In genomic region chrX:18425199-18426003, GRCh38 we compare ENCODE assay signal across 1 cellular context.
TF ChIP-seq lines count a peak whose summit lies in the region.

Gene CDKL5 (plus strand): TSS chrX:18425608. CDS start chrX:18507097, 81,489 bp downstream.

TF ChIP-seq in K562, 482 proteins besides CTCF, POLR2A, EP300 and RAD21 (continued from another document and continues in another):
- TF ChIP-seq MGA (IDR thresholded peaks at IDR 0.05) (0 out of 2 replicates have a peak, but pooled peaks have one; percentile 43), GATA2 (CRISPR knock-in tag; IDR thresholded peaks at IDR 0.05) (no peak), NCOA1 (IDR thresholded peaks at IDR 0.05; ENCODE audit: low read depth) (no peak), KDM2B (CRISPR knock-in tag; IDR thresholded peaks at IDR 0.05) (no peak), FOXJ3 (CRISPR knock-in tag; IDR thresholded peaks at IDR 0.05) (no peak), ZNF23 (CRISPR knock-in tag; IDR thresholded peaks at IDR 0.05) (no peak), ZNF316 (IDR thresholded peaks at IDR 0.05) (no peak), ZC3H4 (CRISPR knock-in tag; IDR thresholded peaks at IDR 0.05; ENCODE audit: borderline replicate concordance) (no peak), HEY1 (CRISPR knock-in tag; IDR thresholded peaks at IDR 0.05; ENCODE audit: borderline replicate concordance) (no peak), SREBF1 (IDR thresholded peaks at IDR 0.05; ENCODE audit: borderline replicate concordance, low read depth, low read length) (no peak), SMARCC2 (IDR thresholded peaks at IDR 0.05; ENCODE audit: low read depth) (no peak), PHB (CRISPR knock-in tag; IDR thresholded peaks at IDR 0.05) (no peak), NCOA4 (IDR thresholded peaks at IDR 0.05; ENCODE audit: partially characterized antibody) (no peak), HCFC1 (IDR thresholded peaks at IDR 0.05; ENCODE audit: low read depth, low read length) (no peak), POLR2AphosphoS5 (IDR thresholded peaks at IDR 0.05; ENCODE audit: control insufficient read depth, insufficient read depth, low read depth, low read length) (no peak), ZNF699 (CRISPR knock-in tag; IDR thresholded peaks at IDR 0.05; ENCODE audit: insufficient replicate concordance) (no peak), ZNF449 (CRISPR knock-in tag; IDR thresholded peaks at IDR 0.05) (no peak), ESRRB (CRISPR knock-in tag; IDR thresholded peaks at IDR 0.05; ENCODE audit: borderline replicate concordance) (no peak), FOS (IDR thresholded peaks at IDR 0.05; ENCODE audit: extremely low read depth, insufficient read length) (peak; percentile 30), ARID1B (IDR thresholded peaks at IDR 0.05) (no peak), ZNF232 (CRISPR knock-in tag; IDR thresholded peaks at IDR 0.05) (no peak), RFX1 (IDR thresholded peaks at IDR 0.05) (peak; percentile 63), NELFE (IDR thresholded peaks at IDR 0.05; ENCODE audit: insufficient read depth, insufficient read length) (no peak), ZNF512 (tag; IDR thresholded peaks at IDR 0.05) (no peak), ZNF324 (CRISPR knock-in tag; IDR thresholded peaks at IDR 0.05) (no peak), L3MBTL2 (IDR thresholded peaks at IDR 0.05) (peak; percentile 50; the same call in 1 of the 2 replicates), TBP (optimal IDR thresholded peaks at IDR 0.05; ENCODE audit: low read depth, low read length) (peak; percentile 69), RBM25 (IDR thresholded peaks at IDR 0.05; ENCODE audit: low read depth, low read length, severe bottlenecking) (no peak), ZKSCAN8 (CRISPR knock-in tag; IDR thresholded peaks at IDR 0.05) (no peak), PYGO2 (tag; IDR thresholded peaks at IDR 0.05) (no peak), ZNF239 (CRISPR knock-in tag; IDR thresholded peaks at IDR 0.05) (no peak), ZNF717 (CRISPR knock-in tag; IDR thresholded peaks at IDR 0.05) (no peak), ZFP1 (CRISPR knock-in tag; IDR thresholded peaks at IDR 0.05) (no peak), NEUROD1 (IDR thresholded peaks at IDR 0.05; ENCODE audit: borderline replicate concordance, low read depth, low read length, partially characterized antibody) (peak; percentile 37), ZNF224 (CRISPR knock-in tag; IDR thresholded peaks at IDR 0.05) (no peak), TAF7 (tag; IDR thresholded peaks at IDR 0.05) (no peak), ZNF444 (CRISPR knock-in tag; IDR thresholded peaks at IDR 0.05) (no peak)
- TF ChIP-seq, protein P1, sequence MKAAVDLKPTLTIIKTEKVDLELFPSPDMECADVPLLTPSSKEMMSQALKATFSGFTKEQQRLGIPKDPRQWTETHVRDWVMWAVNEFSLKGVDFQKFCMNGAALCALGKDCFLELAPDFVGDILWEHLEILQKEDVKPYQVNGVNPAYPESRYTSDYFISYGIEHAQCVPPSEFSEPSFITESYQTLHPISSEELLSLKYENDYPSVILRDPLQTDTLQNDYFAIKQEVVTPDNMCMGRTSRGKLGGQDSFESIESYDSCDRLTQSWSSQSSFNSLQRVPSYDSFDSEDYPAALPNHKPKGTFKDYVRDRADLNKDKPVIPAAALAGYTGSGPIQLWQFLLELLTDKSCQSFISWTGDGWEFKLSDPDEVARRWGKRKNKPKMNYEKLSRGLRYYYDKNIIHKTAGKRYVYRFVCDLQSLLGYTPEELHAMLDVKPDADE (conservative IDR thresholded peaks at IDR 0.05; ENCODE audit: control insufficient read depth, low read depth, low read length) = no peak
- TF ChIP-seq, protein P2, sequence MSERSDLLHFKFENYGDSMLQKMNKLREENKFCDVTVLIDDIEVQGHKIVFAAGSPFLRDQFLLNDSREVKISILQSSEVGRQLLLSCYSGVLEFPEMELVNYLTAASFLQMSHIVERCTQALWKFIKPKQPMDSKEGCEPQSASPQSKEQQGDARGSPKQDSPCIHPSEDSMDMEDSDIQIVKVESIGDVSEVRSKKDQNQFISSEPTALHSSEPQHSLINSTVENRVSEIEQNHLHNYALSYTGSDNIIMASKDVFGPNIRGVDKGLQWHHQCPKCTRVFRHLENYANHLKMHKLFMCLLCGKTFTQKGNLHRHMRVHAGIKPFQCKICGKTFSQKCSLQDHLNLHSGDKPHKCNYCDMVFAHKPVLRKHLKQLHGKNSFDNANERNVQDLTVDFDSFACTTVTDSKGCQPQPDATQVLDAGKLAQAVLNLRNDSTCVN (CRISPR knock-in tag; IDR thresholded peaks at IDR 0.05) = no peak
- TF ChIP-seq, protein P3, sequence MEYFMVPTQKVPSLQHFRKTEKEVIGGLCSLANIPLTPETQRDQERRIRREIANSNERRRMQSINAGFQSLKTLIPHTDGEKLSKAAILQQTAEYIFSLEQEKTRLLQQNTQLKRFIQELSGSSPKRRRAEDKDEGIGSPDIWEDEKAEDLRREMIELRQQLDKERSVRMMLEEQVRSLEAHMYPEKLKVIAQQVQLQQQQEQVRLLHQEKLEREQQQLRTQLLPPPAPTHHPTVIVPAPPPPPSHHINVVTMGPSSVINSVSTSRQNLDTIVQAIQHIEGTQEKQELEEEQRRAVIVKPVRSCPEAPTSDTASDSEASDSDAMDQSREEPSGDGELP (CRISPR knock-in tag; IDR thresholded peaks at IDR 0.05; ENCODE audit: borderline replicate concordance) = 0 out of 2 replicates have a peak, but pooled peaks have one; percentile 32
- TF ChIP-seq, protein P4, sequence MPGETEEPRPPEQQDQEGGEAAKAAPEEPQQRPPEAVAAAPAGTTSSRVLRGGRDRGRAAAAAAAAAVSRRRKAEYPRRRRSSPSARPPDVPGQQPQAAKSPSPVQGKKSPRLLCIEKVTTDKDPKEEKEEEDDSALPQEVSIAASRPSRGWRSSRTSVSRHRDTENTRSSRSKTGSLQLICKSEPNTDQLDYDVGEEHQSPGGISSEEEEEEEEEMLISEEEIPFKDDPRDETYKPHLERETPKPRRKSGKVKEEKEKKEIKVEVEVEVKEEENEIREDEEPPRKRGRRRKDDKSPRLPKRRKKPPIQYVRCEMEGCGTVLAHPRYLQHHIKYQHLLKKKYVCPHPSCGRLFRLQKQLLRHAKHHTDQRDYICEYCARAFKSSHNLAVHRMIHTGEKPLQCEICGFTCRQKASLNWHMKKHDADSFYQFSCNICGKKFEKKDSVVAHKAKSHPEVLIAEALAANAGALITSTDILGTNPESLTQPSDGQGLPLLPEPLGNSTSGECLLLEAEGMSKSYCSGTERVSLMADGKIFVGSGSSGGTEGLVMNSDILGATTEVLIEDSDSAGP (CRISPR knock-in tag; IDR thresholded peaks at IDR 0.05) = no peak
- TF ChIP-seq, protein P5, sequence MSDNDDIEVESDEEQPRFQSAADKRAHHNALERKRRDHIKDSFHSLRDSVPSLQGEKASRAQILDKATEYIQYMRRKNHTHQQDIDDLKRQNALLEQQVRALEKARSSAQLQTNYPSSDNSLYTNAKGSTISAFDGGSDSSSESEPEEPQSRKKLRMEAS (CRISPR knock-in tag; IDR thresholded peaks at IDR 0.05) = 0 out of 2 replicates have a peak, but pooled peaks have one; percentile 12
